Comparison of ENCODE assay signal across 22 cellular contexts in genomic region chr17:31808521-31808920, GRCh38.
"Had no signal": no experiment of that assay in that cellular context is flagged by ENCODE, and none has a peak within 500 bp of the region (broad histone marks: within the 10 kb centered on the region; RNA-seq: fewer than 3 reads in every experiment).

No MANE protein-coding gene starts in this region.

- H3K36me3 Mint-ChIP-seq: naive thymus-derived CD4-positive, alpha-beta T cell; natural killer cell treated with Interleukin-12 subunit alpha and Interleukin-12 subunit beta and Interleukin-15 and Interleukin-18, amount 100 ng/mL, for 72 hours; stimulated activated effector memory CD8-positive, alpha-beta T cell treated with anti-CD3 and anti-CD28 coated beads, Interleukin-12 subunit alpha, Interleukin-12 subunit beta, amount 100 ng/mL, for 72 hours; type B pancreatic cell had no signal

- H3K27me3 ChIP-seq: ovary, right atrium auricular region, spleen, tibial nerve, uterus had no signal

- H3K27ac ChIP-seq: left ventricle myocardium inferior, ovary, right atrium auricular region, skin epidermis, spleen, tibial nerve, uterus had no signal

- H3K27ac Mint-ChIP-seq: memory B cell; naive thymus-derived CD4-positive, alpha-beta T cell; natural killer cell treated with Interleukin-12 subunit alpha and Interleukin-12 subunit beta and Interleukin-15 and Interleukin-18, amount 100 ng/mL, for 72 hours; stimulated activated effector memory CD8-positive, alpha-beta T cell treated with anti-CD3 and anti-CD28 coated beads, Interleukin-12 subunit alpha, Interleukin-12 subunit beta, amount 100 ng/mL, for 72 hours; type B pancreatic cell had no signal

- H3K4me3 ChIP-seq: left ventricle myocardium inferior, lung, mucosa of descending colon, ovary, right atrium auricular region, skin epidermis, spleen, tibial nerve, uterus had no signal

- DNase-seq: islet precursor cell; left ventricle myocardium inferior; midbrain; mucosa of descending colon; naive thymus-derived CD4-positive, alpha-beta T cell; ovary; spleen; stimulated activated CD4-positive, alpha-beta T cell treated with anti-CD3 and anti-CD28 coated beads, Interleukin-4, amount 100 ng/mL, for 24 hours; stimulated activated naive CD4-positive, alpha-beta T cell; substantia nigra; uterus had no signal

- H3K4me1 ChIP-seq: right atrium auricular region, spleen, uterus had no signal

- H3K4me1 Mint-ChIP-seq: stimulated activated effector memory CD8-positive, alpha-beta T cell treated with anti-CD3 and anti-CD28 coated beads, Interleukin-12 subunit alpha, Interleukin-12 subunit beta, amount 100 ng/mL, for 72 hours had no signal

- H3K9me3 ChIP-seq: left ventricle myocardium inferior, mucosa of descending colon, ovary, right atrium auricular region, spleen, tibial nerve, uterus had no signal

- H3K36me3 ChIP-seq: left ventricle myocardium inferior, ovary, right atrium auricular region, spleen, tibial nerve, uterus had no signal

- ATAC-seq: mucosa of descending colon; naive thymus-derived CD4-positive, alpha-beta T cell; natural killer cell treated with Interleukin-12 subunit alpha and Interleukin-12 subunit beta and Interleukin-15 and Interleukin-18, amount 100 ng/mL, for 72 hours; sciatic nerve; stimulated activated effector memory CD8-positive, alpha-beta T cell treated with anti-CD3 and anti-CD28 coated beads, Interleukin-12 subunit alpha, Interleukin-12 subunit beta, amount 100 ng/mL, for 72 hours had no signal

- H3K27me3 Mint-ChIP-seq: progenitor cell of endocrine pancreas, type B pancreatic cell had no signal

- H3K4me3 Mint-ChIP-seq: memory B cell; naive thymus-derived CD4-positive, alpha-beta T cell; natural killer cell treated with Interleukin-12 subunit alpha and Interleukin-12 subunit beta and Interleukin-15 and Interleukin-18, amount 100 ng/mL, for 72 hours; stimulated activated effector memory CD8-positive, alpha-beta T cell treated with anti-CD3 and anti-CD28 coated beads, Interleukin-12 subunit alpha, Interleukin-12 subunit beta, amount 100 ng/mL, for 72 hours; stimulated activated naive CD8-positive, alpha-beta T cell treated with anti-CD3 and anti-CD28 coated beads, Interleukin-15, Interleukin-2, amounts not matched to agents 100 ng/mL and 50 ng/mL, for 24 hours; type B pancreatic cell had no signal

- H3K9me3 Mint-ChIP-seq: natural killer cell treated with Interleukin-12 subunit alpha and Interleukin-12 subunit beta and Interleukin-15 and Interleukin-18, amount 100 ng/mL, for 72 hours; stimulated activated effector memory CD8-positive, alpha-beta T cell treated with anti-CD3 and anti-CD28 coated beads, Interleukin-12 subunit alpha, Interleukin-12 subunit beta, amount 100 ng/mL, for 72 hours; stimulated activated naive CD8-positive, alpha-beta T cell treated with anti-CD3 and anti-CD28 coated beads, Interleukin-15, Interleukin-2, amounts not matched to agents 100 ng/mL and 50 ng/mL, for 24 hours; type B pancreatic cell had no signal
